1 cellular context compared by ENCODE assay signal in the genomic region with DNA sequence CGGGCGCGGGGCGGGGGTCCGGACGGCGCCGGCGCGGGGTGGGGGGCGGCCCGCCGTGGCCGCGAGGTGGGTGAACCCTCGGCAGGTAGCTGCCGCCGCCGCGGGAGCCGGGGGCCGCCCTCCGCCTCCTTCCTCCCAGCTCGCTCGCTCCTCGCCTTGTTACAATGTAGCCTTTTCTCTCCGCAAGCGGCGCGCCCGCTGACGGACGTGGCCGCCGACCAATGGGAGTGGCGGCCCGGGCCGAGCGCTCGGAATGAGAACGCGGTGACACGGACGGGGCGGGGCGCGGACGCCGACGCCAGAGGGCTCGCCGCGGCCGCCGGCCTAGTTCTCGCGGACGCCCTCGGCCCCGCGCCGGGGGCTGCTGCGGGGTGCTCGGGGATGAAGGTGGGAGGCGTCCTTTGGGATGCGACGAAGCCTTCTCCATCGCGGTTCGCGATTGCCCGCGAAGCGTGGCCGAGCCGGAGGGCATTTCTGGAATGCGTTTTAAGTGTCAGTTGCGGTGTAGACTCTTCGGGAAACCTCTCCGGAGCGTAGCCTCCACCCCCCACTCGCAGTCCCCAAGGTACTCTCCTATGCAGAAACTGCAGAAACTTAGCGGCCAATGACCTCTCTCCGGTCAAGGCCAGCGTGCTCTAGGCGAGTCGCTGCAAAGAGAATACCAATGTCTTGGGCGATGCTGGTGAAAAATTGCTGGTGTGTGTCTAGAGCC.
TF ChIP-seq lines count a peak whose summit lies in the region.

No MANE protein-coding gene starts in this region.

TF ChIP-seq in HepG2, 621 proteins besides CTCF, POLR2A, EP300 and RAD21 (continued from another document and continues in another):
- TF ChIP-seq, protein P1, sequence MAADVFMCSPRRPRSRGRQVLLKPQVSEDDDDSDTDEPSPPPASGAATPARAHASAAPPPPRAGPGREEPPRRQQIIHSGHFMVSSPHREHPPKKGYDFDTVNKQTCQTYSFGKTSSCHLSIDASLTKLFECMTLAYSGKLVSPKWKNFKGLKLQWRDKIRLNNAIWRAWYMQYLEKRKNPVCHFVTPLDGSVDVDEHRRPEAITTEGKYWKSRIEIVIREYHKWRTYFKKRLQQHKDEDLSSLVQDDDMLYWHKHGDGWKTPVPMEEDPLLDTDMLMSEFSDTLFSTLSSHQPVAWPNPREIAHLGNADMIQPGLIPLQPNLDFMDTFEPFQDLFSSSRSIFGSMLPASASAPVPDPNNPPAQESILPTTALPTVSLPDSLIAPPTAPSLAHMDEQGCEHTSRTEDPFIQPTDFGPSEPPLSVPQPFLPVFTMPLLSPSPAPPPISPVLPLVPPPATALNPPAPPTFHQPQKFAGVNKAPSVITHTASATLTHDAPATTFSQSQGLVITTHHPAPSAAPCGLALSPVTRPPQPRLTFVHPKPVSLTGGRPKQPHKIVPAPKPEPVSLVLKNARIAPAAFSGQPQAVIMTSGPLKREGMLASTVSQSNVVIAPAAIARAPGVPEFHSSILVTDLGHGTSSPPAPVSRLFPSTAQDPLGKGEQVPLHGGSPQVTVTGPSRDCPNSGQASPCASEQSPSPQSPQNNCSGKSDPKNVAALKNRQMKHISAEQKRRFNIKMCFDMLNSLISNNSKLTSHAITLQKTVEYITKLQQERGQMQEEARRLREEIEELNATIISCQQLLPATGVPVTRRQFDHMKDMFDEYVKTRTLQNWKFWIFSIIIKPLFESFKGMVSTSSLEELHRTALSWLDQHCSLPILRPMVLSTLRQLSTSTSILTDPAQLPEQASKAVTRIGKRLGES (CRISPR knock-in tag; IDR thresholded peaks at IDR 0.05; ENCODE audit: borderline replicate concordance), result peak; percentile 54; the same call in 1 of the 2 replicates
- TF ChIP-seq NCOA2 (CRISPR knock-in tag; IDR thresholded peaks at IDR 0.05), result no peak
- no peak for TF ChIP-seq ZNF160 (CRISPR knock-in tag; IDR thresholded peaks at IDR 0.05)
- TF ChIP-seq ZNF788 (CRISPR knock-in tag; IDR thresholded peaks at IDR 0.05; ENCODE audit: borderline replicate concordance), result no peak; the same call in 1 of the 2 replicates
- no peak for TF ChIP-seq SUZ12 (IDR thresholded peaks at IDR 0.05; ENCODE audit: low read depth, low read length)
- no peak for TF ChIP-seq ETV6 (CRISPR knock-in tag; conservative IDR thresholded peaks at IDR 0.05)
- no peak for TF ChIP-seq ZNF24 (IDR thresholded peaks at IDR 0.05)
- TF ChIP-seq ZBTB7A (CRISPR knock-in tag; IDR thresholded peaks at IDR 0.05), result 0 out of 2 replicates have a peak, but pooled peaks have one; percentile 19
- peak; percentile 65; the same call in 1 of the 2 replicates for TF ChIP-seq ZNF772 (CRISPR knock-in tag; IDR thresholded peaks at IDR 0.05)
- TF ChIP-seq, protein P2, sequence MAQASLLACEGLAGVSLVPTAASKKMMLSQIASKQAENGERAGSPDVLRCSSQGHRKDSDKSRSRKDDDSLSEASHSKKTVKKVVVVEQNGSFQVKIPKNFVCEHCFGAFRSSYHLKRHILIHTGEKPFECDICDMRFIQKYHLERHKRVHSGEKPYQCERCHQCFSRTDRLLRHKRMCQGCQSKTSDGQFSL (CRISPR knock-in tag; IDR thresholded peaks at IDR 0.05), result peak; percentile 72
- 0 out of 2 replicates have a peak, but pooled peaks have one; percentile 52 for TF ChIP-seq ZNF138 (CRISPR knock-in tag; IDR thresholded peaks at IDR 0.05; ENCODE audit: low read depth)
- TF ChIP-seq, protein P3, sequence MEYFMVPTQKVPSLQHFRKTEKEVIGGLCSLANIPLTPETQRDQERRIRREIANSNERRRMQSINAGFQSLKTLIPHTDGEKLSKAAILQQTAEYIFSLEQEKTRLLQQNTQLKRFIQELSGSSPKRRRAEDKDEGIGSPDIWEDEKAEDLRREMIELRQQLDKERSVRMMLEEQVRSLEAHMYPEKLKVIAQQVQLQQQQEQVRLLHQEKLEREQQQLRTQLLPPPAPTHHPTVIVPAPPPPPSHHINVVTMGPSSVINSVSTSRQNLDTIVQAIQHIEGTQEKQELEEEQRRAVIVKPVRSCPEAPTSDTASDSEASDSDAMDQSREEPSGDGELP (IDR thresholded peaks at IDR 0.05; ENCODE audit: borderline replicate concordance, low read depth), result no peak
- peak; percentile 71 for TF ChIP-seq TAF1 (CRISPR knock-in tag; IDR thresholded peaks at IDR 0.05)
- TF ChIP-seq TAF15 (IDR thresholded peaks at IDR 0.05; ENCODE audit: low read depth, low read length, poor library complexity, severe bottlenecking), result no peak
- TF ChIP-seq NCOA5 (CRISPR knock-in tag; IDR thresholded peaks at IDR 0.05), result no peak
- no peak for TF ChIP-seq ZSCAN9 (CRISPR knock-in tag; IDR thresholded peaks at IDR 0.05; ENCODE audit: borderline replicate concordance)
- TF ChIP-seq POLR2AphosphoS2 (IDR thresholded peaks at IDR 0.05; ENCODE audit: low read depth, low read length), result no peak
- TF ChIP-seq, protein P4, sequence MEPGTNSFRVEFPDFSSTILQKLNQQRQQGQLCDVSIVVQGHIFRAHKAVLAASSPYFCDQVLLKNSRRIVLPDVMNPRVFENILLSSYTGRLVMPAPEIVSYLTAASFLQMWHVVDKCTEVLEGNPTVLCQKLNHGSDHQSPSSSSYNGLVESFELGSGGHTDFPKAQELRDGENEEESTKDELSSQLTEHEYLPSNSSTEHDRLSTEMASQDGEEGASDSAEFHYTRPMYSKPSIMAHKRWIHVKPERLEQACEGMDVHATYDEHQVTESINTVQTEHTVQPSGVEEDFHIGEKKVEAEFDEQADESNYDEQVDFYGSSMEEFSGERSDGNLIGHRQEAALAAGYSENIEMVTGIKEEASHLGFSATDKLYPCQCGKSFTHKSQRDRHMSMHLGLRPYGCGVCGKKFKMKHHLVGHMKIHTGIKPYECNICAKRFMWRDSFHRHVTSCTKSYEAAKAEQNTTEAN (CRISPR knock-in tag; conservative IDR thresholded peaks at IDR 0.05), result no peak
- TF ChIP-seq NFYC (CRISPR knock-in tag; IDR thresholded peaks at IDR 0.05), result peak; percentile 90
- peak; percentile 52; the same call in 1 of the 2 replicates for TF ChIP-seq KDM4B (CRISPR knock-in tag; IDR thresholded peaks at IDR 0.05)
- TF ChIP-seq, protein P5, sequence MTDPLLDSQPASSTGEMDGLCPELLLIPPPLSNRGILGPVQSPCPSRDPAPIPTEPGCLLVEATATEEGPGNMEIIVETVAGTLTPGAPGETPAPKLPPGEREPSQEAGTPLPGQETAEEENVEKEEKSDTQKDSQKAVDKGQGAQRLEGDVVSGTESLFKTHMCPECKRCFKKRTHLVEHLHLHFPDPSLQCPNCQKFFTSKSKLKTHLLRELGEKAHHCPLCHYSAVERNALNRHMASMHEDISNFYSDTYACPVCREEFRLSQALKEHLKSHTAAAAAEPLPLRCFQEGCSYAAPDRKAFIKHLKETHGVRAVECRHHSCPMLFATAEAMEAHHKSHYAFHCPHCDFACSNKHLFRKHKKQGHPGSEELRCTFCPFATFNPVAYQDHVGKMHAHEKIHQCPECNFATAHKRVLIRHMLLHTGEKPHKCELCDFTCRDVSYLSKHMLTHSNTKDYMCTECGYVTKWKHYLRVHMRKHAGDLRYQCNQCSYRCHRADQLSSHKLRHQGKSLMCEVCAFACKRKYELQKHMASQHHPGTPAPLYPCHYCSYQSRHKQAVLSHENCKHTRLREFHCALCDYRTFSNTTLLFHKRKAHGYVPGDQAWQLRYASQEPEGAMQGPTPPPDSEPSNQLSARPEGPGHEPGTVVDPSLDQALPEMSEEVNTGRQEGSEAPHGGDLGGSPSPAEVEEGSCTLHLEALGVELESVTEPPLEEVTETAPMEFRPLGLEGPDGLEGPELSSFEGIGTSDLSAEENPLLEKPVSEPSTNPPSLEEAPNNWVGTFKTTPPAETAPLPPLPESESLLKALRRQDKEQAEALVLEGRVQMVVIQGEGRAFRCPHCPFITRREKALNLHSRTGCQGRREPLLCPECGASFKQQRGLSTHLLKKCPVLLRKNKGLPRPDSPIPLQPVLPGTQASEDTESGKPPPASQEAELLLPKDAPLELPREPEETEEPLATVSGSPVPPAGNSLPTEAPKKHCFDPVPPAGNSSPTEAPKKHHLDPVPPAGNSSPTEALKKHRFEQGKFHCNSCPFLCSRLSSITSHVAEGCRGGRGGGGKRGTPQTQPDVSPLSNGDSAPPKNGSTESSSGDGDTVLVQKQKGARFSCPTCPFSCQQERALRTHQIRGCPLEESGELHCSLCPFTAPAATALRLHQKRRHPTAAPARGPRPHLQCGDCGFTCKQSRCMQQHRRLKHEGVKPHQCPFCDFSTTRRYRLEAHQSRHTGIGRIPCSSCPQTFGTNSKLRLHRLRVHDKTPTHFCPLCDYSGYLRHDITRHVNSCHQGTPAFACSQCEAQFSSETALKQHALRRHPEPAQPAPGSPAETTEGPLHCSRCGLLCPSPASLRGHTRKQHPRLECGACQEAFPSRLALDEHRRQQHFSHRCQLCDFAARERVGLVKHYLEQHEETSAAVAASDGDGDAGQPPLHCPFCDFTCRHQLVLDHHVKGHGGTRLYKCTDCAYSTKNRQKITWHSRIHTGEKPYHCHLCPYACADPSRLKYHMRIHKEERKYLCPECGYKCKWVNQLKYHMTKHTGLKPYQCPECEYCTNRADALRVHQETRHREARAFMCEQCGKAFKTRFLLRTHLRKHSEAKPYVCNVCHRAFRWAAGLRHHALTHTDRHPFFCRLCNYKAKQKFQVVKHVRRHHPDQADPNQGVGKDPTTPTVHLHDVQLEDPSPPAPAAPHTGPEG (CRISPR knock-in tag; IDR thresholded peaks at IDR 0.05), result peak; percentile 52; the same call in 1 of the 2 replicates
- TF ChIP-seq ATM (IDR thresholded peaks at IDR 0.05; ENCODE audit: borderline replicate concordance), result no peak
- TF ChIP-seq, protein P6, sequence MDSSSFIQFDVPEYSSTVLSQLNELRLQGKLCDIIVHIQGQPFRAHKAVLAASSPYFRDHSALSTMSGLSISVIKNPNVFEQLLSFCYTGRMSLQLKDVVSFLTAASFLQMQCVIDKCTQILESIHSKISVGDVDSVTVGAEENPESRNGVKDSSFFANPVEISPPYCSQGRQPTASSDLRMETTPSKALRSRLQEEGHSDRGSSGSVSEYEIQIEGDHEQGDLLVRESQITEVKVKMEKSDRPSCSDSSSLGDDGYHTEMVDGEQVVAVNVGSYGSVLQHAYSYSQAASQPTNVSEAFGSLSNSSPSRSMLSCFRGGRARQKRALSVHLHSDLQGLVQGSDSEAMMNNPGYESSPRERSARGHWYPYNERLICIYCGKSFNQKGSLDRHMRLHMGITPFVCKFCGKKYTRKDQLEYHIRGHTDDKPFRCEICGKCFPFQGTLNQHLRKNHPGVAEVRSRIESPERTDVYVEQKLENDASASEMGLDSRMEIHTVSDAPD (CRISPR knock-in tag; IDR thresholded peaks at IDR 0.05), result no peak
- TF ChIP-seq SAFB2 (CRISPR knock-in tag; IDR thresholded peaks at IDR 0.05; ENCODE audit: borderline replicate concordance, low read depth), result peak; percentile 65; the same call in 1 of the 2 replicates
- TF ChIP-seq NKX3-1 (CRISPR knock-in tag; IDR thresholded peaks at IDR 0.05), result no peak
- no peak for TF ChIP-seq SETDB1 (CRISPR knock-in tag; IDR thresholded peaks at IDR 0.05; ENCODE audit: borderline replicate concordance)
- peak; percentile 36; the same call in 1 of the 2 replicates for TF ChIP-seq ERF (CRISPR knock-in tag; IDR thresholded peaks at IDR 0.05)
- no peak for TF ChIP-seq ZNF850 (CRISPR knock-in tag; conservative IDR thresholded peaks at IDR 0.05)
- peak; percentile 21; the same call in 1 of the 2 replicates for TF ChIP-seq GATAD1 (CRISPR knock-in tag; IDR thresholded peaks at IDR 0.05)
- TF ChIP-seq ZNF703 (CRISPR knock-in tag; IDR thresholded peaks at IDR 0.05; ENCODE audit: borderline replicate concordance), result no peak
- TF ChIP-seq ZNF136 (CRISPR knock-in tag; IDR thresholded peaks at IDR 0.05; ENCODE audit: low read depth), result no peak
- TF ChIP-seq SPEN (CRISPR knock-in tag; IDR thresholded peaks at IDR 0.05; ENCODE audit: low read depth), result peak; percentile 37; the same call in 1 of the 2 replicates
- TF ChIP-seq IKZF4 (CRISPR knock-in tag; IDR thresholded peaks at IDR 0.05; ENCODE audit: borderline replicate concordance, low read depth, not compliant biosample characterization), result peak; percentile 56
- TF ChIP-seq ZFP36L1 (CRISPR knock-in tag; IDR thresholded peaks at IDR 0.05), result no peak
- peak; percentile 69; the same call in 1 of the 2 replicates for TF ChIP-seq KDM5B (CRISPR knock-in tag; IDR thresholded peaks at IDR 0.05; ENCODE audit: borderline replicate concordance)
- no peak for TF ChIP-seq HMG20B (CRISPR knock-in tag; conservative IDR thresholded peaks at IDR 0.05)
- TF ChIP-seq, protein P7, sequence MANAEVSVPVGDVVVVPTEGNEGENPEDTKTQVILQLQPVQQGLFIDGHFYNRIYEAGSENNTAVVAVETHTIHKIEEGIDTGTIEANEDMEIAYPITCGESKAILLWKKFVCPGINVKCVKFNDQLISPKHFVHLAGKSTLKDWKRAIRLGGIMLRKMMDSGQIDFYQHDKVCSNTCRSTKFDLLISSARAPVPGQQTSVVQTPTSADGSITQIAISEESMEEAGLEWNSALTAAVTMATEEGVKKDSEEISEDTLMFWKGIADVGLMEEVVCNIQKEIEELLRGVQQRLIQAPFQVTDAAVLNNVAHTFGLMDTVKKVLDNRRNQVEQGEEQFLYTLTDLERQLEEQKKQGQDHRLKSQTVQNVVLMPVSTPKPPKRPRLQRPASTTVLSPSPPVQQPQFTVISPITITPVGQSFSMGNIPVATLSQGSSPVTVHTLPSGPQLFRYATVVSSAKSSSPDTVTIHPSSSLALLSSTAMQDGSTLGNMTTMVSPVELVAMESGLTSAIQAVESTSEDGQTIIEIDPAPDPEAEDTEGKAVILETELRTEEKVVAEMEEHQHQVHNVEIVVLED (CRISPR knock-in tag; IDR thresholded peaks at IDR 0.05; ENCODE audit: borderline replicate concordance), result peak; percentile 77
- TF ChIP-seq PHB2 (IDR thresholded peaks at IDR 0.05; ENCODE audit: partially characterized antibody), result no peak
- no peak for TF ChIP-seq NFE2L1 (CRISPR knock-in tag; IDR thresholded peaks at IDR 0.05; ENCODE audit: borderline replicate concordance)
- TF ChIP-seq ZNF614 (CRISPR knock-in tag; IDR thresholded peaks at IDR 0.05; ENCODE audit: borderline replicate concordance), result no peak
- 0 out of 2 replicates have a peak, but pooled peaks have one; percentile 26 for TF ChIP-seq ZFP37 (CRISPR knock-in tag; IDR thresholded peaks at IDR 0.05; ENCODE audit: borderline replicate concordance)
- no peak for TF ChIP-seq NR2F6 (IDR thresholded peaks at IDR 0.05)
- 0 out of 2 replicates have a peak, but pooled peaks have one; percentile 5 for TF ChIP-seq NR2F6 (CRISPR knock-in tag; IDR thresholded peaks at IDR 0.05)
- TF ChIP-seq JDP2 (CRISPR knock-in tag; IDR thresholded peaks at IDR 0.05; ENCODE audit: borderline replicate concordance), result no peak
- TF ChIP-seq BCL6 (CRISPR knock-in tag; IDR thresholded peaks at IDR 0.05), result no peak
- TF ChIP-seq, protein P8, sequence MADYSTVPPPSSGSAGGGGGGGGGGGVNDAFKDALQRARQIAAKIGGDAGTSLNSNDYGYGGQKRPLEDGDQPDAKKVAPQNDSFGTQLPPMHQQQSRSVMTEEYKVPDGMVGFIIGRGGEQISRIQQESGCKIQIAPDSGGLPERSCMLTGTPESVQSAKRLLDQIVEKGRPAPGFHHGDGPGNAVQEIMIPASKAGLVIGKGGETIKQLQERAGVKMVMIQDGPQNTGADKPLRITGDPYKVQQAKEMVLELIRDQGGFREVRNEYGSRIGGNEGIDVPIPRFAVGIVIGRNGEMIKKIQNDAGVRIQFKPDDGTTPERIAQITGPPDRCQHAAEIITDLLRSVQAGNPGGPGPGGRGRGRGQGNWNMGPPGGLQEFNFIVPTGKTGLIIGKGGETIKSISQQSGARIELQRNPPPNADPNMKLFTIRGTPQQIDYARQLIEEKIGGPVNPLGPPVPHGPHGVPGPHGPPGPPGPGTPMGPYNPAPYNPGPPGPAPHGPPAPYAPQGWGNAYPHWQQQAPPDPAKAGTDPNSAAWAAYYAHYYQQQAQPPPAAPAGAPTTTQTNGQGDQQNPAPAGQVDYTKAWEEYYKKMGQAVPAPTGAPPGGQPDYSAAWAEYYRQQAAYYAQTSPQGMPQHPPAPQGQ (CRISPR knock-in tag; IDR thresholded peaks at IDR 0.05; ENCODE audit: borderline replicate concordance), result no peak
- no peak for TF ChIP-seq BHLHE40 (IDR thresholded peaks at IDR 0.05; ENCODE audit: low read length)
